In the genomic region with DNA sequence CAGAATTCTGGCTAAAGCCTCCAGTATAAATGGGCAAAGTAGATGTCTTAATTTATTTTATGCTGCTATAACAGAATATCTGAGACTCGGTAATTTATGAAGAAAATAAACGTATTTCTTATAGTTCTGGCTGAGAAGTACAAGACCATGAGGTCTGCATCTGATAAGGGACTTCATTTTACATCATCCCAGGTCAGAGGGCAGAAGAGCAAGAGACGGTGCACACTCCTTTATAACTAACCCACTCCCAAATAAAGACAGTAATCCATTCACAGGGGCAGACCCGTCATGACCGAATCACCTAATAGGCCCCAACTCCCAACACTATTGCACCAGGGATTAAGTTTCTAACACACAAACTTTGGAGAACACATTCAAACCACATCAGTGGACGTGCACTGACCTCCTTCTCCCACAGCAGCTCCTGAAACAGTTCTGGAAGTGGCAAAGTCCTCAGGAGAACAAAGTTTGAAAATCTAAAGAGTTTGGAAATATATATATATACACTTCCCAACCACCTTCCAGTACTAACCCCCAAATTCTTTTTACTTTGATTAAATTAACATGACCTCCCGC, we compare ENCODE assay signal across 29 cellular contexts.
A peak's percentile ranks its signal among the peaks of the same experiment; 100 is the strongest.
DNase-seq lines count a peak whose midpoint lies in the region; ATAC-seq and TF ChIP-seq lines count a peak whose summit lies in the region.
"Had no signal": no experiment of that assay in that cellular context is flagged by ENCODE, and none has a peak within 500 bp of the region (broad histone marks: within the 10 kb centered on the region; RNA-seq: fewer than 3 reads in every experiment).

No MANE protein-coding gene starts in this region.

- TF ChIP-seq CTCF in neural crest cell (conservative IDR thresholded peaks at IDR 0.05): no peak

- H3K9me3 ChIP-seq in ectodermal cell (ENCODE audit: control insufficient read depth, low read length): no peaks in the 10 kb centered on the region
- H3K9me3 ChIP-seq: left ventricle myocardium inferior, sigmoid colon, testis, uterus had no signal

- H3K4me3 Mint-ChIP-seq in neural crest cell: no peak overlapping the region
- H3K4me3 Mint-ChIP-seq in activated T-cell treated with anti-CD3 and anti-CD28 coated beads, Interleukin-2, amount 50 U/mL, for 72 hours: no peak overlapping the region
- H3K4me3 Mint-ChIP-seq: activated naive CD8-positive, alpha-beta T cell; stimulated activated naive B cell treated with anti-CD40 and anti-IgM and Interleukin-4, amounts not matched to agents 10 μg/mL and 1 μg/mL and 100 μg/mL, for 72 hours; T-helper 1 cell treated with Interleukin-12 subunit alpha and Interleukin-12 subunit beta and Interleukin-4 antibody, amounts not matched to agents 30 μg/mL and 1 μg/mL, for 36 hours had no signal

- no peaks in the 10 kb centered on the region for H3K36me3 ChIP-seq in ectodermal cell (ENCODE audit: control insufficient read depth, insufficient read depth, low read length)
- H3K36me3 ChIP-seq: left ventricle myocardium inferior, sigmoid colon, uterus had no signal

- WGBS in ectodermal cell, 2 experiments: 91 to 93% methylated on average over 6 to 7 of the region's 7 CpGs

- H3K4me1 ChIP-seq in ectodermal cell (ENCODE audit: control insufficient read depth, insufficient read depth, low read length): peaks cover 17% of the 10 kb centered on the region
- H3K4me1 ChIP-seq: uterus had no signal

- peaks cover 49% of the 10 kb centered on the region for H3K4me1 Mint-ChIP-seq in neural crest cell
- H3K4me1 Mint-ChIP-seq in activated T-cell treated with anti-CD3 and anti-CD28 coated beads, Interleukin-2, amount 50 U/mL, for 72 hours (ENCODE audit: low read depth): peaks cover 49% of the 10 kb centered on the region

- ATAC-seq in left ventricle myocardium superior (peak; percentile 5), Right ventricle myocardium inferior (no peak), GM18498 (IDR thresholded peaks at IDR 0.05; ENCODE audit: unreplicated experiment) (no peak)
- no peak for ATAC-seq in activated T-cell treated with anti-CD3 and anti-CD28 coated beads, Interleukin-2, amount 50 U/mL, for 72 hours (replicated peaks in 1 of 2)
- ATAC-seq: naive thymus-derived CD4-positive, alpha-beta T cell; stimulated activated naive B cell treated with anti-CD40 and anti-IgM and Interleukin-4, amounts not matched to agents 10 μg/mL and 1 μg/mL and 100 μg/mL, for 72 hours had no signal

- H3K27ac ChIP-seq in ectodermal cell (ENCODE audit: insufficient read depth, low read depth, low read length, poor library complexity, severe bottlenecking): peak overlapping the region; percentile 30
- H3K27ac ChIP-seq: left ventricle myocardium inferior, parathyroid adenoma, sigmoid colon, testis, uterus had no signal

- no peak overlapping the region for H3K4me3 ChIP-seq in ectodermal cell (ENCODE audit: insufficient read depth, low read depth, low read length)
- H3K4me3 ChIP-seq: left ventricle myocardium inferior, sigmoid colon, testis, uterus had no signal

- no peaks in the 10 kb centered on the region for H3K27me3 Mint-ChIP-seq in neural crest cell (ENCODE audit: low read depth)
- H3K27me3 Mint-ChIP-seq in activated T-cell treated with anti-CD3 and anti-CD28 coated beads, Interleukin-2, amount 50 U/mL, for 72 hours (ENCODE audit: low read depth): no peaks in the 10 kb centered on the region
- H3K27me3 Mint-ChIP-seq: activated naive CD8-positive, alpha-beta T cell; CD4-positive, alpha-beta memory T cell; naive thymus-derived CD4-positive, alpha-beta T cell; stimulated activated naive B cell treated with anti-CD40 and anti-IgM and Interleukin-4, amounts not matched to agents 10 μg/mL and 1 μg/mL and 100 μg/mL, for 72 hours had no signal

- H3K9me3 Mint-ChIP-seq in neural crest cell: no peaks in the 10 kb centered on the region
- no peaks in the 10 kb centered on the region for H3K9me3 Mint-ChIP-seq in activated T-cell treated with anti-CD3 and anti-CD28 coated beads, Interleukin-2, amount 50 U/mL, for 72 hours
- H3K9me3 Mint-ChIP-seq: CD4-positive, alpha-beta memory T cell; naive thymus-derived CD4-positive, alpha-beta T cell; stimulated activated naive B cell treated with anti-CD40 and anti-IgM and Interleukin-4, amounts not matched to agents 10 μg/mL and 1 μg/mL and 100 μg/mL, for 72 hours; T-helper 1 cell treated with Interleukin-12 subunit alpha and Interleukin-12 subunit beta and Interleukin-4 antibody, amounts not matched to agents 30 μg/mL and 1 μg/mL, for 36 hours had no signal

- H3K36me3 Mint-ChIP-seq in neural crest cell (ENCODE audit: low read depth): no peaks in the 10 kb centered on the region
- no peaks in the 10 kb centered on the region for H3K36me3 Mint-ChIP-seq in activated T-cell treated with anti-CD3 and anti-CD28 coated beads, Interleukin-2, amount 50 U/mL, for 72 hours (ENCODE audit: insufficient read depth in 2 of 2)
- H3K36me3 Mint-ChIP-seq: activated naive CD8-positive, alpha-beta T cell; CD4-positive, alpha-beta memory T cell had no signal

- DNase-seq in left ventricle myocardium superior (no peak), Right ventricle myocardium inferior (ENCODE audit: missing footprints) (no peak), neural crest cell (ENCODE audit: low read depth, low spot score) (no peak), COLO829 (ENCODE audit: low spot score) (no peak), OCI-M2 (lab: John Stamatoyannopoulos, UW; ENCODE audit: unreplicated experiment) (no peak)
- no peak for DNase-seq in activated T-cell treated with anti-CD3 and anti-CD28 coated beads, Interleukin-2, amount 50 U/mL, for 72 hours
- DNase-seq: 8988T; activated effector memory CD4-positive, alpha-beta T cell treated with Interleukin-2 at 50 U/mL for 16 hours; activated T-cell treated with anti-CD3 and anti-CD28 coated beads for 4 hours; aorta; CD4-positive, alpha-beta memory T cell; central memory CD4-positive, alpha-beta T cell; DMS153; left ventricle myocardium inferior; midbrain; naive thymus-derived CD4-positive, alpha-beta T cell; NCI-H1417 treated with DMSO at 0.1 percent for 48 hours; NCI-H2081 treated with DMSO at 0.1 percent for 48 hours; NCI-H774; sigmoid colon; stimulated activated CD4-positive, alpha-beta T cell treated with anti-CD3 and anti-CD28 coated beads, Interleukin-4, amount 100 ng/mL, for 4 hours; stimulated activated naive B cell treated with anti-CD40 and anti-IgM and Interleukin-4, amounts not matched to agents 10 μg/mL and 1 μg/mL and 100 μg/mL, for 72 hours; testis; uterus had no signal

- intact Hi-C loops in left ventricle myocardium superior (cut with micrococcal nuclease) (no loop called here), Right ventricle myocardium inferior (cut with DNase I) (loop anchor here (5.0 kb wide), 1 partner anchor 51 kb away; no protein-coding TSS in a partner anchor)

- H3K27ac Mint-ChIP-seq in neural crest cell (ENCODE audit: unreplicated experiment): peak overlapping the region; percentile 4
- H3K27ac Mint-ChIP-seq in activated T-cell treated with anti-CD3 and anti-CD28 coated beads, Interleukin-2, amount 50 U/mL, for 72 hours: no peak overlapping the region
- H3K27ac Mint-ChIP-seq: activated naive CD8-positive, alpha-beta T cell; naive thymus-derived CD4-positive, alpha-beta T cell; stimulated activated naive B cell treated with anti-CD40 and anti-IgM and Interleukin-4, amounts not matched to agents 10 μg/mL and 1 μg/mL and 100 μg/mL, for 72 hours; T-helper 1 cell treated with Interleukin-12 subunit alpha and Interleukin-12 subunit beta and Interleukin-4 antibody, amounts not matched to agents 30 μg/mL and 1 μg/mL, for 36 hours had no signal

- no peaks in the 10 kb centered on the region for H3K27me3 ChIP-seq in ectodermal cell (ENCODE audit: control insufficient read depth, insufficient read depth, low read length, poor library complexity, severe bottlenecking)
- H3K27me3 ChIP-seq: sigmoid colon, testis, uterus had no signal
